Comparison of ENCODE assay signal across 9 cellular contexts in genomic region chr6:72620866-72621242, GRCh38. TPM values are rescaled to one million over a fixed set of nuclear protein-coding genes. Genes with fewer than 3 reads are reported as not detected.
DNase-seq lines count a peak whose midpoint lies in the region; ATAC-seq, FAIRE-seq and TF ChIP-seq lines count a peak whose summit lies in the region.
"Had no signal": no experiment of that assay in that cellular context is flagged by ENCODE, and none has a peak within 500 bp of the region (broad histone marks: within the 10 kb centered on the region; RNA-seq: fewer than 3 reads in every experiment).

No MANE protein-coding gene starts in this region.

- H3K9me2 ChIP-seq in Karpas-422 (replicated peaks; ENCODE audit: insufficient read depth, low read length) = no peaks in the 10 kb centered on the region

- H3K9ac ChIP-seq in Karpas-422 (ENCODE audit: low read length) = peak overlapping the region; percentile 99

- TF ChIP-seq EP300 in A549 (IDR thresholded peaks at IDR 0.05) = no peak

- TF ChIP-seq CTCF in A549 (IDR thresholded peaks at IDR 0.05) (no peak), bronchial epithelial cell (IDR thresholded peaks at IDR 0.05; ENCODE audit: insufficient read depth, low read length, severe bottlenecking) (no peak), natural killer cell (IDR thresholded peaks at IDR 0.05) (no peak)

- H3K9me3 Mint-ChIP-seq in natural killer cell = no peaks in the 10 kb centered on the region

- TF ChIP-seq POLR2A in A549 (IDR thresholded peaks at IDR 0.05; ENCODE audit: low read length) = no peak

- intact Hi-C loops in natural killer cell (cut with micrococcal nuclease) = no loop called here

- DNase-seq in A549 (ENCODE audit: low read depth in 1 of 2, low spot score in 1 of 2) (no peak), Karpas-422 (peak; percentile 63), bronchial epithelial cell (ENCODE audit: low read depth) (no peak), natural killer cell (no peak), NCI-H1105 treated with DMSO at 0.1 percent for 48 hours (lab: John Stamatoyannopoulos, UW) (no peak), NCI-H446 treated with DMSO at 0.1 percent for 48 hours (lab: John Stamatoyannopoulos, UW) (no peak)

- H3K36me3 Mint-ChIP-seq in natural killer cell = no peaks in the 10 kb centered on the region

- no peak for ATAC-seq in A549
- ATAC-seq in natural killer cell = no peak
- no peak for ATAC-seq in GM18519 (IDR thresholded peaks at IDR 0.05; ENCODE audit: low FRiP score, unreplicated experiment)
- no peak for ATAC-seq in GM21576 (IDR thresholded peaks at IDR 0.05; ENCODE audit: unreplicated experiment)

- peaks cover 41% of the 10 kb centered on the region for H3K79me2 ChIP-seq in Karpas-422 (ENCODE audit: low read length)

- CTCF ChIA-PET in A549 (lab: Yijun Ruan, JAX) = interaction anchor here (0.6 to 10.1 kb wide), 5 partner anchors 12 to 511 kb away, joined by 3 to 125 read pairs (median 3); no protein-coding TSS in a partner anchor

- peak overlapping the region; percentile 72 for H3K4me3 ChIP-seq in A549
- peak overlapping the region; percentile 97 for H3K4me3 ChIP-seq in Karpas-422 (ENCODE audit: low read length)
- peak overlapping the region; percentile 57 for H3K4me3 ChIP-seq in bronchial epithelial cell (ENCODE audit: low read depth, low read length)

- H3K27me3 ChIP-seq in Karpas-422 (ENCODE audit: low read length) (no peaks in the 10 kb centered on the region), bronchial epithelial cell (ENCODE audit: control insufficient read depth, insufficient read depth, low read length) (peaks cover 1% of the 10 kb centered on the region)

- H3K9me3 ChIP-seq in A549 (no peaks in the 10 kb centered on the region), Karpas-422 (ENCODE audit: low read length) (no peaks in the 10 kb centered on the region)

- peak overlapping the region; percentile 68 to 85 for H3K27ac Mint-ChIP-seq in natural killer cell

- H3K4me1 ChIP-seq in A549 (peaks cover 6% of the 10 kb centered on the region; the same call in 1 of the 3 replicates), Karpas-422 (ENCODE audit: low read length) (peaks cover 55% of the 10 kb centered on the region)

- POLR2A ChIA-PET in A549 (lab: Yijun Ruan, JAX) = no interaction called here

- H3K4me3 Mint-ChIP-seq in natural killer cell = peak overlapping the region; percentile 91

- no peak for FAIRE-seq in A549 (lab: Jason Lieb, UNC)
- FAIRE-seq in bronchial epithelial cell (lab: Jason Lieb, UNC) = no peak

- no peaks in the 10 kb centered on the region for H4K20me1 ChIP-seq in Karpas-422 (ENCODE audit: insufficient read depth, low read depth, low read length)

- H3K4me2 ChIP-seq in A549 (peak overlapping the region; percentile 91), Karpas-422 (ENCODE audit: low read depth, low read length, poor library complexity, severe bottlenecking) (peak overlapping the region; percentile 95)

- H3K27ac ChIP-seq in A549 (peak overlapping the region in 1 of 2 experiments; percentile 89; a peak in 4 of 6 replicates), Karpas-422 (ENCODE audit: low read length) (0 out of 2 replicates have a peak overlapping the region, but pooled peaks have one; percentile 10)

- no peak for TF ChIP-seq RAD21 in A549 (conservative IDR thresholded peaks at IDR 0.05 in 1 of 2, IDR thresholded peaks at IDR 0.05 in 1 of 2)

- H3K27me3 Mint-ChIP-seq in natural killer cell (ENCODE audit: low read depth in 2 of 2) = no peaks in the 10 kb centered on the region

- 62% methylated on average over 12 of the region's 17 CpGs for WGBS in A549 (ENCODE audit: missing lambda C conversion rate)

- H3K4me1 Mint-ChIP-seq in natural killer cell = peaks cover 42 to 55% of the 10 kb centered on the region in 2 donors

- peak overlapping the region; percentile 96 for H2AFZ ChIP-seq in Karpas-422 (ENCODE audit: low read length)

- H3K36me3 ChIP-seq in Karpas-422 (ENCODE audit: insufficient read depth, low read length) = peaks cover 7% of the 10 kb centered on the region
- no peaks in the 10 kb centered on the region for H3K36me3 ChIP-seq in bronchial epithelial cell (ENCODE audit: control insufficient read depth, insufficient read depth, low read length)

TF ChIP-seq in A549, 52 proteins besides CTCF, POLR2A, EP300 and RAD21:
- TF ChIP-seq TFCP2L1 (CRISPR knock-in tag; IDR thresholded peaks at IDR 0.05) (no peak), ZNF302 (CRISPR knock-in tag; IDR thresholded peaks at IDR 0.05) (no peak), E2F6 (IDR thresholded peaks at IDR 0.05; ENCODE audit: borderline replicate concordance, low read depth) (no peak), FOSB (CRISPR knock-in tag; IDR thresholded peaks at IDR 0.05) (no peak), RFX5 (IDR thresholded peaks at IDR 0.05) (no peak), POLR2AphosphoS2 (conservative IDR thresholded peaks at IDR 0.05; ENCODE audit: low read length) (no peak), TP53 (CRISPR knock-in tag; IDR thresholded peaks at IDR 0.05) (no peak), RNF2 (IDR thresholded peaks at IDR 0.05; ENCODE audit: borderline replicate concordance, low read depth) (no peak), MYC (IDR thresholded peaks at IDR 0.05; ENCODE audit: borderline replicate concordance, low read length) (no peak), HOXB5 (CRISPR knock-in tag; IDR thresholded peaks at IDR 0.05) (no peak)

RNA-seq across cellular contexts. Expression of gene KCNQ5, which starts 1.0 kb away (rescaled TPM):
- 1.2 TPM in 2 replicates for polyA plus RNA-seq in A549 (2011; rRNA removed)
- polyA plus RNA-seq in A549 (2012; cell fraction: cytosol; rRNA removed) = 0.40 and 0.48 TPM in 2 replicates
- polyA plus RNA-seq in A549 (2012; cell fraction: nucleus; rRNA removed) = 0.41 and 0.61 TPM in 2 replicates
- 1.3 to 1.5 TPM (median 1.4 TPM) in 3 replicates for polyA plus RNA-seq in A549 (2017; fragmentation: RNase III; extraction: RNeasy Plus Mini Kit Qiagen cat#74134 plus additional on column Dnase treatment)
- polyA minus RNA-seq in A549 (2011; rRNA and poly(A)+ RNA removed) = 2.7 and 6.5 TPM in 2 replicates
- 29.1 and 50.5 TPM in 2 replicates for total RNA-seq in Karpas-422 (2014; rRNA removed; shearing (Covaris generic); ENCODE audit: low replicate concordance)
- 0.38 and 2.1 TPM in 2 replicates for total RNA-seq in bronchial epithelial cell
- 1 to 10 TPM; 8.2 to 9.7 (median 8.7) TPM for total RNA-seq in natural killer cell
- total RNA-seq: pulmonary artery endothelial cell had no signal
